Comparison of ENCODE assay signal across 28 cellular contexts in the genomic region with DNA sequence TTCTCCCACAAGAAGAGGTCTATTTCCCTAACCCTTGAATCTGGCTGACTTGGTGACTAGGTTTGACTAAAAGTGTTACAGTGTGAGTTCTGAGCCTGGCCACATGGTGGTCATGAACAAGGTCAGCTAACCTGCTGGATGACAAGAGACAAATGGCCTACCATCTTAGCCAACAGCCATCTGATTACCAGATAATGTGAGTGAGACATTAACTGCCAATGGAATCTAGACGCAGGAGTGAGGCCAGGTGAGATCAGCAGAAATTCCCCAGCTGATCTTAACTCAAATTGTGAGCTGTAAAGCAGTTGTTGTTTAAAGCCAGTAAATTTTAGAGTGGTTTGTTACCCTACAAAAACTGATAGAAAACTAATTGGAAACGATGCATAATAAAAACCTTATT.
"Had no signal": no experiment of that assay in that cellular context is flagged by ENCODE, and none has a peak within 500 bp of the region (broad histone marks: within the 10 kb centered on the region; RNA-seq: fewer than 3 reads in every experiment).

No MANE protein-coding gene starts in this region.

- H2AFZ ChIP-seq: neural progenitor cell, parathyroid adenoma had no signal

- H3K4me1 ChIP-seq: parathyroid adenoma, psoas muscle, right lobe of liver, sigmoid colon, stomach, thyroid gland, tibial nerve, upper lobe of right lung, uterus had no signal

- H3K36me3 ChIP-seq: ovary, right lobe of liver, sigmoid colon, stomach, thoracic aorta, thyroid gland, tibial nerve, upper lobe of right lung, uterus had no signal

- H3K9me3 ChIP-seq: ovary, psoas muscle, right lobe of liver, sigmoid colon, thoracic aorta, thyroid gland, upper lobe of right lung, uterus had no signal

- H3K27me3 ChIP-seq: neural progenitor cell, ovary, right lobe of liver, sigmoid colon, stomach, thyroid gland, tibial nerve, upper lobe of right lung, uterus had no signal

- FAIRE-seq: small intestine had no signal

- H3K4me1 Mint-ChIP-seq: natural killer cell; nephron; stimulated activated effector memory CD8-positive, alpha-beta T cell treated with anti-CD3 and anti-CD28 coated beads, Interleukin-12 subunit alpha, Interleukin-12 subunit beta, amount 100 ng/mL, for 72 hours; stimulated activated naive B cell treated with anti-CD40 and anti-IgM and Interleukin-4, amounts not matched to agents 10 μg/mL and 1 μg/mL and 100 μg/mL, for 72 hours had no signal

- H3K4me3 Mint-ChIP-seq: natural killer cell; nephron; neural progenitor cell; stimulated activated effector memory CD8-positive, alpha-beta T cell treated with anti-CD3 and anti-CD28 coated beads, Interleukin-12 subunit alpha, Interleukin-12 subunit beta, amount 100 ng/mL, for 72 hours; stimulated activated naive B cell treated with anti-CD40 and anti-IgM and Interleukin-4, amounts not matched to agents 10 μg/mL and 1 μg/mL and 100 μg/mL, for 72 hours; stimulated activated naive CD8-positive, alpha-beta T cell treated with anti-CD3 and anti-CD28 coated beads, Interleukin-15, Interleukin-2, amounts not matched to agents 100 ng/mL and 50 ng/mL, for 24 hours; type B pancreatic cell had no signal

- H3K9me3 Mint-ChIP-seq: nephron, type B pancreatic cell had no signal

- H3K79me2 ChIP-seq: parathyroid adenoma had no signal

- H3K27ac Mint-ChIP-seq: natural killer cell; nephron; neural progenitor cell; progenitor cell of endocrine pancreas; stimulated activated effector memory CD8-positive, alpha-beta T cell treated with anti-CD3 and anti-CD28 coated beads, Interleukin-12 subunit alpha, Interleukin-12 subunit beta, amount 100 ng/mL, for 72 hours; stimulated activated naive B cell treated with anti-CD40 and anti-IgM and Interleukin-4, amounts not matched to agents 10 μg/mL and 1 μg/mL and 100 μg/mL, for 72 hours; stimulated activated naive CD8-positive, alpha-beta T cell treated with anti-CD3 and anti-CD28 coated beads, Interleukin-15, Interleukin-2, amounts not matched to agents 100 ng/mL and 50 ng/mL, for 24 hours; type B pancreatic cell had no signal

- H3K27ac ChIP-seq: neural progenitor cell, ovary, parathyroid adenoma, psoas muscle, right lobe of liver, sigmoid colon, stomach, thoracic aorta, thyroid gland, tibial nerve, upper lobe of right lung, uterus had no signal

- ATAC-seq: psoas muscle; right cardiac atrium; right lobe of liver; stimulated activated naive B cell treated with anti-CD40 and anti-IgM and Interleukin-4, amounts not matched to agents 10 μg/mL and 1 μg/mL and 100 μg/mL, for 72 hours; upper lobe of right lung had no signal

- H3K9ac ChIP-seq: neural progenitor cell, parathyroid adenoma had no signal

- H3K4me3 ChIP-seq: neural progenitor cell, ovary, psoas muscle, right lobe of liver, sigmoid colon, stomach, thoracic aorta, thyroid gland, tibial nerve, upper lobe of right lung, uterus had no signal

- H3K27me3 Mint-ChIP-seq: progenitor cell of endocrine pancreas; stimulated activated naive B cell treated with anti-CD40 and anti-IgM and Interleukin-4, amounts not matched to agents 10 μg/mL and 1 μg/mL and 100 μg/mL, for 72 hours; stimulated activated naive CD8-positive, alpha-beta T cell treated with anti-CD3 and anti-CD28 coated beads, Interleukin-15, Interleukin-2, amounts not matched to agents 100 ng/mL and 50 ng/mL, for 24 hours; type B pancreatic cell had no signal

- H3K36me3 Mint-ChIP-seq: natural killer cell; neural progenitor cell; stimulated activated effector memory CD8-positive, alpha-beta T cell treated with anti-CD3 and anti-CD28 coated beads, Interleukin-12 subunit alpha, Interleukin-12 subunit beta, amount 100 ng/mL, for 72 hours; stimulated activated naive B cell treated with anti-CD40 and anti-IgM and Interleukin-4, amounts not matched to agents 10 μg/mL and 1 μg/mL and 100 μg/mL, for 72 hours; type B pancreatic cell had no signal

- H3K4me2 ChIP-seq: neural progenitor cell had no signal

- DNase-seq: natural killer cell; occipital lobe; ovary; posterior cingulate gyrus; psoas muscle; right cardiac atrium; right lobe of liver; sigmoid colon; small intestine; stimulated activated CD4-positive, alpha-beta T cell treated with anti-CD3 and anti-CD28 coated beads, Interleukin-15, amount 100 ng/mL, for 24 hours; stimulated activated CD4-positive, alpha-beta T cell treated with anti-CD3 and anti-CD28 coated beads, Interleukin-2, amount 100 ng/mL, for 24 hours; stimulated activated CD4-positive, alpha-beta T cell treated with anti-CD3 and anti-CD28 coated beads, Interleukin-2, amount 100 ng/mL, for 48 hours; stimulated activated CD4-positive, alpha-beta T cell treated with anti-CD3 and anti-CD28 coated beads, Interleukin-4, amount 100 ng/mL, for 24 hours; stimulated activated naive B cell treated with anti-CD40 and anti-IgM and Interleukin-4, amounts not matched to agents 10 μg/mL and 1 μg/mL and 100 μg/mL, for 72 hours; stimulated activated naive CD4-positive, alpha-beta T cell treated with Interleukin-2 at 50 U/mL for 16 hours; stomach; thyroid gland; upper lobe of right lung; uterus had no signal
